1 cellular context compared by ENCODE assay signal in genomic region chr1:150995896-150996295, GRCh38.
TF ChIP-seq lines count a peak whose summit lies in the region.

No MANE protein-coding gene starts in this region.

TF ChIP-seq in endothelial cell of umbilical vein, 7 proteins besides CTCF, POLR2A, EP300 and RAD21:
- TF ChIP-seq EZH2 (IDR thresholded peaks at IDR 0.05; ENCODE audit: borderline replicate concordance, low read depth, low read length, severe bottlenecking) (no peak), POLR2AphosphoS5 (IDR thresholded peaks at IDR 0.05; ENCODE audit: insufficient read depth, low read depth, low read length) (no peak), MAX (IDR thresholded peaks at IDR 0.05; ENCODE audit: insufficient read depth, insufficient read length) (no peak), JUN (IDR thresholded peaks at IDR 0.05; ENCODE audit: borderline replicate concordance, insufficient read depth, insufficient read length, low read depth) (no peak), GATA2 (IDR thresholded peaks at IDR 0.05; ENCODE audit: insufficient read depth, insufficient read length, low read depth, low read length) (no peak), MYC (IDR thresholded peaks at IDR 0.05; ENCODE audit: low read depth, low read length) (no peak), FOS (IDR thresholded peaks at IDR 0.05; ENCODE audit: borderline replicate concordance, insufficient read depth, low read length) (no peak)
